In genomic region chr17:37848690-37849616, GRCh38 we compare ENCODE assay signal across 8 cellular contexts.
A peak's percentile ranks its signal among the peaks of the same experiment; 100 is the strongest.
DNase-seq lines count a peak whose midpoint lies in the region; ATAC-seq and TF ChIP-seq lines count a peak whose summit lies in the region.
"Had no signal": no experiment of that assay in that cellular context is flagged by ENCODE, and none has a peak within 500 bp of the region (broad histone marks: within the 10 kb centered on the region; RNA-seq: fewer than 3 reads in every experiment).

No MANE protein-coding gene starts in this region.

- DNase-seq in GM06990 (ENCODE audit: extremely low read depth, insufficient read length) (peak; percentile 62), HCT116 (ENCODE audit: low read depth, low spot score) (peak; percentile 89), RKO (ENCODE audit: low spot score) (peak; percentile 87), sciatic nerve (ENCODE audit: low spot score) (no peak), NCI-H446 (lab: John Stamatoyannopoulos, UW) (no peak), uterus (no peak)

- H3K4me1 ChIP-seq in HCT116 (ENCODE audit: control insufficient read depth in 1 of 2, insufficient read depth in 2 of 2, low read length in 2 of 2) (peaks cover 0 to 18% of the 10 kb centered on the region in 2 experiments; a peak in 1 of 4 replicates), uterus (no peaks in the 10 kb centered on the region)

- TF ChIP-seq RAD21 in HCT116 (IDR thresholded peaks at IDR 0.05; ENCODE audit: low read depth) = no peak

- H3K9me3 ChIP-seq in HCT116 (ENCODE audit: control insufficient read depth in 1 of 2, insufficient read depth in 1 of 2, low read depth in 1 of 2, low read length in 2 of 2) (no peaks in the 10 kb centered on the region), uterus (no peaks in the 10 kb centered on the region)
- H3K9me3 ChIP-seq: upper lobe of left lung had no signal

- ATAC-seq in HCT116 (peak; percentile 75), esophagus mucosa (peak; percentile 62), sciatic nerve (no peak)

- CTCF ChIA-PET in HCT116 (lab: Charles Lee) = no interaction called here

- H3K27me3 ChIP-seq in GM06990 (replicated peaks; ENCODE audit: control insufficient read depth, insufficient read depth, low read length) (no peaks in the 10 kb centered on the region), HCT116 (ENCODE audit: insufficient read depth, low read length) (no peaks in the 10 kb centered on the region), uterus (no peaks in the 10 kb centered on the region)
- H3K27me3 ChIP-seq: upper lobe of left lung had no signal

- RAD21 ChIA-PET in HCT116 (lab: Charles Lee; ENCODE audit: low non-redundant PET in 1 of 2, low total read pairs in 2 of 2, uncharacterized antibody in 2 of 2, unreplicated experiment in 2 of 2) = no interaction called here

- no TSS peak for BruUV-seq in HCT116 (replicated peaks; lab: Mats Ljungman, UMichigan)

- POLR2A ChIA-PET in HCT116 (lab: Charles Lee) = no interaction called here

- peak overlapping the region; percentile 55 for H2AFZ ChIP-seq in HCT116 (ENCODE audit: low read depth, low read length, poor library complexity, severe bottlenecking)

- H4K20me1 ChIP-seq in HCT116 (ENCODE audit: insufficient read depth) = no peaks in the 10 kb centered on the region

- peak overlapping the region; percentile 17 for H3K4me2 ChIP-seq in HCT116 (ENCODE audit: low read length)

- H3K79me2 ChIP-seq in HCT116 (ENCODE audit: insufficient read depth, low read length) = no peaks in the 10 kb centered on the region

- H3K36me3 ChIP-seq in GM06990 (ENCODE audit: control insufficient read depth, insufficient read depth, low read length) (no peaks in the 10 kb centered on the region), HCT116 (ENCODE audit: control insufficient read depth in 1 of 2, insufficient read depth in 2 of 2, low read length in 2 of 2) (no peaks in the 10 kb centered on the region), uterus (no peaks in the 10 kb centered on the region)
- H3K36me3 ChIP-seq: upper lobe of left lung had no signal

- no peak for TF ChIP-seq CTCF in GM06990 (IDR thresholded peaks at IDR 0.05; ENCODE audit: insufficient read depth, low read length, poor library complexity, severe bottlenecking)
- no peak for TF ChIP-seq CTCF in HCT116 (IDR thresholded peaks at IDR 0.05 in 2 of 3, conservative IDR thresholded peaks at IDR 0.05 in 1 of 3; ENCODE audit: borderline replicate concordance in 1 of 3, insufficient read depth in 1 of 3, low read depth in 2 of 3, low read length in 2 of 3)
- TF ChIP-seq CTCF in uterus (IDR thresholded peaks at IDR 0.05) = no peak

- intact Hi-C loops in HCT116 (cut with micrococcal nuclease) (no loop called here), sciatic nerve (cut with DNase I) (no loop called here), uterus (cut with DNase I; ENCODE audit: low total_unique reads) (no loop called here)

- no peaks in the 10 kb centered on the region for H3K9me2 ChIP-seq in HCT116 (ENCODE audit: insufficient read depth)

- H3K27ac ChIP-seq in HCT116 (ENCODE audit: low read depth, low read length) (no peak overlapping the region), uterus (no peak overlapping the region)
- H3K27ac ChIP-seq: upper lobe of left lung had no signal

- H3K4me3 ChIP-seq in GM06990 (replicated peaks; ENCODE audit: low read depth, low read length) = no peak overlapping the region
- H3K4me3 ChIP-seq in HCT116 (replicated peaks in 1 of 2; ENCODE audit: low read depth in 1 of 2, low read length in 2 of 2) = no peak overlapping the region
- no peak overlapping the region for H3K4me3 ChIP-seq in uterus
- H3K4me3 ChIP-seq: upper lobe of left lung had no signal

- TF ChIP-seq POLR2A in HCT116 (IDR thresholded peaks at IDR 0.05; ENCODE audit: borderline replicate concordance, extremely low read depth, insufficient read depth, insufficient read length) (no peak), uterus (IDR thresholded peaks at IDR 0.05) (no peak)

- no peak overlapping the region for H3K9ac ChIP-seq in HCT116 (ENCODE audit: low read length)

TF ChIP-seq in HCT116, 20 proteins besides CTCF, POLR2A, EP300 and RAD21:
- peak; percentile 37; the same call in 1 of the 2 replicates for TF ChIP-seq SP1 (IDR thresholded peaks at IDR 0.05; ENCODE audit: low read depth)
- TF ChIP-seq ELF1 (IDR thresholded peaks at IDR 0.05; ENCODE audit: borderline replicate concordance, low read depth) = peak; percentile 42; the same call in 1 of the 2 replicates
- peak; percentile 66 for TF ChIP-seq JUND (IDR thresholded peaks at IDR 0.05)
- TF ChIP-seq CBX3 (IDR thresholded peaks at IDR 0.05; ENCODE audit: low read depth) = peak; percentile 17; the same call in 1 of the 2 replicates
- TF ChIP-seq FOSL1 (IDR thresholded peaks at IDR 0.05; ENCODE audit: low read depth) = peak; percentile 68
- TF ChIP-seq MAX (IDR thresholded peaks at IDR 0.05) = peak; percentile 64; the same call in 1 of the 2 replicates
- no peak for TF ChIP-seq SIN3A (IDR thresholded peaks at IDR 0.05; ENCODE audit: low read depth)
- no peak for TF ChIP-seq YY1 (IDR thresholded peaks at IDR 0.05; ENCODE audit: extremely low read depth, insufficient replicate concordance, low read depth, low read length)
- no peak for TF ChIP-seq ZFX (IDR thresholded peaks at IDR 0.05)
- no peak for TF ChIP-seq SRF (IDR thresholded peaks at IDR 0.05; ENCODE audit: low read depth)
- no peak for TF ChIP-seq ATF3 (IDR thresholded peaks at IDR 0.05)
- TF ChIP-seq TCF7L2 (IDR thresholded peaks at IDR 0.05; ENCODE audit: borderline replicate concordance, extremely low read depth, insufficient read depth, insufficient read length) = no peak

Comparison
In these comparisons a context has a peak if more than half of its experiments do, and no peak if none do; other contexts are left out.
1. DNase-seq: peak in GM06990 (single experiment), HCT116 (single experiment) and RKO (single experiment); none in sciatic nerve (single experiment), NCI-H446 (0 of 2) and uterus (0 of 2).